In the genomic region with DNA sequence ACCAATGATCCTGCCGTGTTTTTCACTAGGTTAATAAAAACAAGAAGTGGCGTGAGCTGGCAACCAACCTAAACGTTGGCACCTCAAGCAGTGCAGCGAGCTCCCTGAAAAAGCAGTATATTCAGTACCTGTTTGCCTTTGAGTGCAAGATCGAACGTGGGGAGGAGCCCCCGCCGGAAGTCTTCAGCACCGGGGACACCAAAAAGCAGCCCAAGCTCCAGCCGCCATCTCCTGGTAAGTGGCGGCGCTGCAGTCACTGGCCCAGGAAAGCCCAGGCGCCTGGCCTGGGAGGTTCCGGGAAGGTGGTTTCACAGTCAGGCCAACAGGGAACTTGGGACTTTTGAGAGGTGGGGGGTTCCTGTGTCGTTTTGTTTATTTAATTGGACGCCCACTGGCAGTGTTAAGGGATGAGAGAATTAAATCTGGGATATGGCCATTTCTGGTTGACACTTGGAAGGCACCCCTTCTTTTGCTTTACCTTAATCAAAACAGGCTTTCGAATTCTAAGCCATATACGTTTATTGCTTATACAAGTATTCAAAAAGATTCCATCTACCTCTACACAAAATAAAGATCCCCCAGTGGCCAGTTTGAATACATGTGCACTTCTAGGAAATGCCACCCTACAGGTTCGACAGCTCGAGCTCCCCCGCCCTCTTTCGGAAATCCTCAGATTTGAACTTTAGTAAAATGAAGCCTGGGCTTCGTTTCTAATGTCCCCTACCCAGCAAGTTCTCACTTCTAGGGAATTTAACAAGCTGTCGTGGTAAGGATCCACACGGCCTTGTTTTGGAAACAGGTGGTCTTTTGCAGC, we compare ENCODE assay signal across 9 cellular contexts.
DNase-seq lines count a peak whose midpoint lies in the region; FAIRE-seq and TF ChIP-seq lines count a peak whose summit lies in the region.
"Had no signal": no experiment of that assay in that cellular context is flagged by ENCODE, and none has a peak within 500 bp of the region (broad histone marks: within the 10 kb centered on the region; RNA-seq: fewer than 3 reads in every experiment).

No MANE protein-coding gene starts in this region.

- peak overlapping the region; percentile 58 for H2AFZ ChIP-seq in osteoblast (ENCODE audit: low read length)

- H4K20me1 ChIP-seq in osteoblast (ENCODE audit: insufficient read depth, low read length) = no peaks in the 10 kb centered on the region

- peak overlapping the region; percentile 62 for H3K4me3 ChIP-seq in osteoblast (ENCODE audit: insufficient read depth, low read length)
- H3K4me3 ChIP-seq in testis = no peak overlapping the region
- H3K4me3 ChIP-seq: SK-N-MC had no signal

- no peaks in the 10 kb centered on the region for H3K79me2 ChIP-seq in osteoblast (ENCODE audit: insufficient read depth, low read length)

- TF ChIP-seq CTCF in RWPE1 (conservative IDR thresholded peaks at IDR 0.05; ENCODE audit: low read depth) (peak; percentile 96), osteoblast (IDR thresholded peaks at IDR 0.05; ENCODE audit: extremely low read depth, low read depth, low read length) (peak; percentile 96), testis (IDR thresholded peaks at IDR 0.05) (peak; percentile 51 to 82 (median 72))

- TF ChIP-seq POLR2A in testis (IDR thresholded peaks at IDR 0.05) = no peak

- intact Hi-C loops in testis (cut with DNase I; ENCODE audit: low total_unique reads) = loop anchor here (10.0 kb wide), 1 partner anchor 150 kb away; no protein-coding TSS in a partner anchor

- H3K4me2 ChIP-seq in osteoblast (ENCODE audit: insufficient read depth, low read length) = peak overlapping the region; percentile 85

- H3K4me1 ChIP-seq in osteoblast (ENCODE audit: insufficient read depth, low read length) = peaks cover 9% of the 10 kb centered on the region
- peaks cover 15% of the 10 kb centered on the region for H3K4me1 ChIP-seq in testis

- peaks cover 19% of the 10 kb centered on the region for H3K36me3 ChIP-seq in osteoblast (ENCODE audit: insufficient read depth, low read length)
- no peaks in the 10 kb centered on the region for H3K36me3 ChIP-seq in testis (ENCODE audit: low read depth, missing control alignments)

- 56 to 70% methylated on average over 25 of the region's 25 CpGs for WGBS in testis, 2 donors

- POLR2A ChIA-PET in RWPE1 (lab: Yijun Ruan, JAX; ENCODE audit: low non-redundant PET) = no interaction called here

- DNase-seq in D341Med (ENCODE audit: low spot score) (peak; percentile 89), HuH-7 (ENCODE audit: low spot score) (peak; percentile 92), RWPE1 (ENCODE audit: low spot score) (peak; percentile 74), frontal cortex (ENCODE audit: low spot score in 2 of 2) (peak; percentile 39 to 72), osteoblast (ENCODE audit: insufficient read length, low spot score, missing footprints) (peak; percentile 94), testis (peak; percentile 77), NCI-H524 treated with DMSO at 0.1 percent for 48 hours (lab: John Stamatoyannopoulos, UW) (no peak)
- peak; percentile 12 for DNase-seq in activated gamma-delta T cell treated with anti-CD3 and anti-CD28 coated beads, Interleukin-2, amount 50 U/mL, for 16 hours (ENCODE audit: low read depth)

- H3K27ac ChIP-seq in RWPE1 (0 out of 2 replicates have a peak overlapping the region, but pooled peaks have one; percentile 10), osteoblast (ENCODE audit: low read depth, low read length) (peak overlapping the region; percentile 29), testis (no peak overlapping the region)
- H3K27ac ChIP-seq: SK-N-MC had no signal

- H3K9me3 ChIP-seq in osteoblast (ENCODE audit: low read depth, low read length) = no peaks in the 10 kb centered on the region
- no peaks in the 10 kb centered on the region for H3K9me3 ChIP-seq in testis

- H3K27me3 ChIP-seq in osteoblast (ENCODE audit: insufficient read depth, low read length) = no peaks in the 10 kb centered on the region
- no peaks in the 10 kb centered on the region for H3K27me3 ChIP-seq in testis

- FAIRE-seq in frontal cortex (lab: Jason Lieb, UNC) = no peak

- CTCF ChIA-PET in RWPE1 (lab: Yijun Ruan, JAX) = interaction anchor here (0.6 to 1.1 kb wide), 11 partner anchors 8 to 1783 kb away, joined by 3 to 4 read pairs (median 3); no protein-coding TSS in a partner anchor

Comparison
In these comparisons a context has a peak if more than half of its experiments do, and no peak if none do; other contexts are left out.
1. H3K27ac ChIP-seq: peak in RWPE1 (single experiment) and osteoblast (single experiment); none in testis (0 of 2).
2. Peak in every context shown above with its lines, with median percentiles within 50 percentile points of each other: CTCF ChIP-seq.